8 cellular contexts compared by ENCODE assay signal in the genomic region with DNA sequence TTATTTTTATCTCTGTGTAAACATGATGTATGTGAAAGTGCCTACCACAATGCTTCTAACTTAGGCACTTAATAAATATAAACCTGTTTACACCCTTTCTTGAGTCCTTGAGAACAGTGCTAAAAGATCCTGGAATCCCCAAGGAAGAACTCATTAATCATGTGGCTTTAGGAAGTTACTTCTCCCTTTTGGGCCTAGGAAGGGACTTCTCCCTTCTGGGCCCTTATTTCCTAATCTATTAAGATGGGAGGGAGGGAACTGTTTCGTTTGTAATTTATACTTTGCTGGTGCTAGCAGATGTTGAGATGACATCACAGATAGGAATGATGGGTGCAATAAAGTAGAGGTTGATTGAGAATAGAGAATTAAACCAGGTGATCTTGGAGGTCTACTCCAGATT. TPM values are rescaled to one million over a fixed set of nuclear protein-coding genes. Genes with fewer than 3 reads are reported as not detected.
DNase-seq lines count a peak whose midpoint lies in the region; ATAC-seq, FAIRE-seq and TF ChIP-seq lines count a peak whose summit lies in the region.

No MANE protein-coding gene starts in this region.

- TF ChIP-seq POLR2A in Peyer's patch (IDR thresholded peaks at IDR 0.05) (no peak), gastrocnemius medialis (IDR thresholded peaks at IDR 0.05) (no peak), GM12892 (IDR thresholded peaks at IDR 0.05; ENCODE audit: low read depth, low read length) (no peak)

- WGBS in GM23248 (ENCODE audit: low coverage in 1 of 2, low lambda C conversion rate in 2 of 2, missing lambda C conversion rate in 2 of 2), 2 experiments: 0 to 6% methylated on average over 1 of the region's 1 CpG

- DNase-seq in GM23248: peak; percentile 30
- no peak for DNase-seq in Peyer's patch
- DNase-seq in fibroblast of mammary gland (ENCODE audit: low read depth): no peak
- no peak for DNase-seq in gastrocnemius medialis
- no peak for DNase-seq in GM12892 (ENCODE audit: insufficient read length)
- DNase-seq in left colon: no peak

- peak overlapping the region; percentile 97 for H3K4me2 ChIP-seq in GM23248 (ENCODE audit: unreplicated experiment)

- TF ChIP-seq CTCF in Peyer's patch (IDR thresholded peaks at IDR 0.05) (no peak), fibroblast of mammary gland (conservative IDR thresholded peaks at IDR 0.05; ENCODE audit: control insufficient read depth, insufficient read depth, low read depth, low read length) (no peak), gastrocnemius medialis (IDR thresholded peaks at IDR 0.05 in 4 of 5, conservative IDR thresholded peaks at IDR 0.05 in 1 of 5) (no peak)

- peaks cover 19% of the 10 kb centered on the region for H3K36me3 ChIP-seq in GM23248 (ENCODE audit: low read depth)
- H3K36me3 ChIP-seq in Peyer's patch: peaks cover 0 to 15% (median 0%) of the 10 kb centered on the region in 3 donors
- H3K36me3 ChIP-seq in gastrocnemius medialis: peaks cover 0 to 26% of the 10 kb centered on the region in 2 donors

- H3K4me1 ChIP-seq in GM23248 (ENCODE audit: insufficient read depth) (peaks cover 41% of the 10 kb centered on the region), Peyer's patch (peaks cover 0 to 33% (median 12%) of the 10 kb centered on the region in 4 donors), gastrocnemius medialis (peaks cover 38 to 39% of the 10 kb centered on the region in 2 donors)

- H3K9me3 ChIP-seq in GM23248 (ENCODE audit: low read depth) (no peaks in the 10 kb centered on the region), Peyer's patch (no peaks in the 10 kb centered on the region), gastrocnemius medialis (no peaks in the 10 kb centered on the region)

- peaks cover 39% of the 10 kb centered on the region; the same call in 1 of the 2 replicates for H3F3A ChIP-seq in GM23248 (ENCODE audit: insufficient read depth)

- peaks cover 88% of the 10 kb centered on the region for H3K79me2 ChIP-seq in GM23248 (ENCODE audit: insufficient read depth)

- FAIRE-seq in GM12892 (lab: Jason Lieb, UNC): no peak

- H4K20me1 ChIP-seq in GM23248 (ENCODE audit: insufficient read depth): no peaks in the 10 kb centered on the region; the same call in none of the 2 replicates

- no peak overlapping the region for H2AFZ ChIP-seq in GM23248

- H3K9ac ChIP-seq in GM23248: peak overlapping the region; percentile 94

- ATAC-seq in gastrocnemius medialis: no peak
- no peak for ATAC-seq in HG02571 (IDR thresholded peaks at IDR 0.05; ENCODE audit: unreplicated experiment)
- ATAC-seq in GM19324 (IDR thresholded peaks at IDR 0.05; ENCODE audit: low FRiP score, unreplicated experiment): no peak
- no peak for ATAC-seq in left colon

- H3K27me3 ChIP-seq in GM23248 (replicated peaks; ENCODE audit: insufficient read depth): no peaks in the 10 kb centered on the region
- H3K27me3 ChIP-seq in Peyer's patch: no peaks in the 10 kb centered on the region
- no peaks in the 10 kb centered on the region for H3K27me3 ChIP-seq in gastrocnemius medialis

- peak overlapping the region; percentile 97 for H3K4me3 ChIP-seq in GM23248
- H3K4me3 ChIP-seq in Peyer's patch: peak overlapping the region; percentile 71 to 94 (median 90)
- peak overlapping the region; percentile 94 for H3K4me3 ChIP-seq in fibroblast of mammary gland (ENCODE audit: control insufficient read depth, low read depth, low read length)
- peak overlapping the region; percentile 75 to 87 (median 86) for H3K4me3 ChIP-seq in gastrocnemius medialis

- intact Hi-C loops in gastrocnemius medialis (cut with DNase I; ENCODE audit: low total_unique reads): loop anchor here (2.0 to 5.0 kb wide), 3 partner anchors 85 to 1890 kb away; a partner anchor contains a TSS
- intact Hi-C loops in left colon (cut with DNase I, micrococcal nuclease): no loop called here

- peak overlapping the region; percentile 90 for H3K27ac ChIP-seq in GM23248
- H3K27ac ChIP-seq in Peyer's patch: peak overlapping the region in 3 of 4 donors; percentile 86 to 94 (median 89)
- H3K27ac ChIP-seq in gastrocnemius medialis: peak overlapping the region; percentile 92 to 98 (median 96)

- no peaks in the 10 kb centered on the region for H3K9me2 ChIP-seq in GM23248 (ENCODE audit: insufficient read depth)

- in situ Hi-C loops in GM23248 (cut with MboI) (no loop called here), gastrocnemius medialis (cut with MboI; ENCODE audit: low sequenced_read_pairs in 4 of 4) (no loop called here)

RNA-seq across cellular contexts. Expression of a gene that starts 1.1 kb away (rescaled TPM):
- 53.2 and 68.6 TPM in 2 replicates for total RNA-seq in GM23248 (2014; rRNA removed; shearing (Covaris generic))
- polyA plus RNA-seq in GM23248 (2016; fragmentation: Nextera tagmentation; extraction: Ambion mirVana): 100 and 101 TPM in 2 replicates
- total RNA-seq in Peyer's patch (10 to 100 TPM; 15.6 to 42.1 (median 22.7) TPM), gastrocnemius medialis (10 to 100 TPM; 68.4 to 92.9 (median 72.4) TPM), left colon (10 to 100 TPM; 19.1 to 20.9 TPM)
- polyA plus RNA-seq in GM12892 (2012; ENCODE audit: missing spikeins): 59.4 TPM

RNA-seq across cellular contexts. Expression of a gene that starts 2.3 kb away (rescaled TPM):
- total RNA-seq in GM23248 (2014; rRNA removed; shearing (Covaris generic)): 59.3 and 64.9 TPM in 2 replicates
- 85.9 and 88.3 TPM in 2 replicates for polyA plus RNA-seq in GM23248 (2016; fragmentation: Nextera tagmentation; extraction: Ambion mirVana)
- 10 to 100 TPM; 14.9 to 25.0 (median 23.9) TPM for total RNA-seq in Peyer's patch
- 10 to 100 TPM; 19.8 to 25.3 (median 23.3) TPM for total RNA-seq in gastrocnemius medialis
- polyA plus RNA-seq in GM12892 (2012; ENCODE audit: missing spikeins): 14.7 TPM
- 10 to 100 TPM; 43.9 to 46.8 TPM for total RNA-seq in left colon

RNA-seq across cellular contexts. Expression of a gene that starts 23.6 kb away (rescaled TPM):
- 8.3 and 18.3 TPM in 2 replicates for total RNA-seq in GM23248 (2014; rRNA removed; shearing (Covaris generic))
- 10.7 and 12.4 TPM in 2 replicates for polyA plus RNA-seq in GM23248 (2016; fragmentation: Nextera tagmentation; extraction: Ambion mirVana)
- total RNA-seq in Peyer's patch (1 to 10 TPM in 3 of 4 donors, not detected in 1; 7.5 to 9.5 (median 8.9) TPM), gastrocnemius medialis (1 to 10 TPM; 3.4 to 5.9 (median 5.1) TPM), left colon (1 to 10 TPM; 5.2 to 7.7 TPM)
- 9.3 TPM for polyA plus RNA-seq in GM12892 (2012; ENCODE audit: missing spikeins)
